ENCODE assay signal across 14 cellular contexts in genomic region chr10:78764846-78765430, GRCh38.
"Had no signal": no experiment of that assay in that cellular context is flagged by ENCODE, and none has a peak within 500 bp of the region (broad histone marks: within the 10 kb centered on the region; RNA-seq: fewer than 3 reads in every experiment).

No MANE protein-coding gene starts in this region.

- H3K27me3 Mint-ChIP-seq: activated CD4-positive, alpha-beta T cell treated with anti-CD3 and anti-CD28 coated beads, Interleukin-2, amount 10 ng/mL, durations not matched to agents 7 days and 5 days; activated CD8-positive, alpha-beta memory T cell treated with anti-CD3 and anti-CD28 coated beads, Interleukin-2, amount 10 ng/mL, durations not matched to agents 7 days and 5 days had no signal

- DNase-seq: activated CD4-positive, alpha-beta T cell treated with anti-CD3 and anti-CD28 coated beads, Interleukin-2, amount 10 ng/mL, durations not matched to agents 7 days and 5 days; activated CD8-positive, alpha-beta memory T cell treated with anti-CD3 and anti-CD28 coated beads, Interleukin-2, amount 10 ng/mL, durations not matched to agents 7 days and 5 days; activated naive CD4-positive, alpha-beta T cell treated with Interleukin-2 at 50 U/mL for 16 hours; activated T-cell treated with anti-CD3 and anti-CD28 coated beads, Interleukin-2, amount 50 U/mL, for 1 hour; immature natural killer cell; lower lobe of right lung; ovary; T-helper 17 cell had no signal

- H3K4me1 Mint-ChIP-seq: activated CD4-positive, alpha-beta T cell treated with anti-CD3 and anti-CD28 coated beads, Interleukin-2, amount 10 ng/mL, durations not matched to agents 7 days and 5 days; immature natural killer cell had no signal

- H3K27ac Mint-ChIP-seq: activated CD4-positive, alpha-beta T cell treated with anti-CD3 and anti-CD28 coated beads, Interleukin-2, amount 10 ng/mL, durations not matched to agents 7 days and 5 days; activated CD8-positive, alpha-beta memory T cell treated with anti-CD3 and anti-CD28 coated beads, Interleukin-2, amount 10 ng/mL, durations not matched to agents 7 days and 5 days; immature natural killer cell; mesothelial cell of epicardium; T-helper 17 cell; WTC11 had no signal

- H3K4me3 Mint-ChIP-seq: activated CD4-positive, alpha-beta T cell treated with anti-CD3 and anti-CD28 coated beads, Interleukin-2, amount 10 ng/mL, durations not matched to agents 7 days and 5 days; activated CD8-positive, alpha-beta memory T cell treated with anti-CD3 and anti-CD28 coated beads, Interleukin-2, amount 10 ng/mL, durations not matched to agents 7 days and 5 days; immature natural killer cell; mesothelial cell of epicardium; T-helper 17 cell; WTC11 had no signal

- H3K36me3 Mint-ChIP-seq: activated CD8-positive, alpha-beta memory T cell treated with anti-CD3 and anti-CD28 coated beads, Interleukin-2, amount 10 ng/mL, durations not matched to agents 7 days and 5 days; immature natural killer cell; mesothelial cell of epicardium; WTC11 had no signal

- H3K36me3 ChIP-seq: ascending aorta, lower lobe of right lung, ovary, sigmoid colon, spleen, tibial artery had no signal

- ATAC-seq: activated CD8-positive, alpha-beta memory T cell treated with anti-CD3 and anti-CD28 coated beads, Interleukin-2, amount 10 ng/mL, durations not matched to agents 7 days and 5 days; lower lobe of right lung; T-helper 17 cell; WTC11 had no signal

- H3K4me3 ChIP-seq: ascending aorta, lower lobe of right lung, ovary, sigmoid colon, spleen, tibial artery had no signal

- H3K9me3 Mint-ChIP-seq: activated CD4-positive, alpha-beta T cell treated with anti-CD3 and anti-CD28 coated beads, Interleukin-2, amount 10 ng/mL, durations not matched to agents 7 days and 5 days; immature natural killer cell; mesothelial cell of epicardium; WTC11 had no signal

- H3K27me3 ChIP-seq: ascending aorta, ovary, sigmoid colon, spleen, tibial artery had no signal

- H3K9me3 ChIP-seq: ascending aorta, lower lobe of right lung, ovary, sigmoid colon, spleen, tibial artery had no signal
